ENCODE assay signal across 9 cellular contexts in the genomic region with DNA sequence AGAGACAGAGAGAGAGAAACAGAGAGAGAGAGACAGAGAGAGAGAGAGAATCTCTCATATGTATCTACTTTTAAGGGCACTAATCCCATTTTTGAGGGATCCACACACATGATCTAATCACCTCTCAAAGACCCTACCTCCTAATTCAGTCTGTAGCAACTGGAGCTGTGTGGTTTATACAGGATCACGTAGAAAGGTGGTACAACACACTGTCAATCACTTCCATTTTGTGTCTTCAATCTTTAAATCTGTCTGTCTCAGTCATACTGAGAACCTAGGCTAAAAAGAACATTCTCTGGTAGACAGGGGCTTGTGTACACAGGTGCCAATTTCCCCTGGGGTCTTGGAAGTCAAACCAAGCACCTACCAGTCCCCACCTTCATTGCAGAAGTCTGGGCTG.
"Had no signal": no experiment of that assay in that cellular context is flagged by ENCODE, and none has a peak within 500 bp of the region (broad histone marks: within the 10 kb centered on the region; RNA-seq: fewer than 3 reads in every experiment).

No MANE protein-coding gene starts in this region.

- H3K9me3 Mint-ChIP-seq: GM23338, H9, HFFc6 had no signal

- FAIRE-seq: H1, H54, HepG2 had no signal

- H3K27ac ChIP-seq: HL-60 had no signal

- H3K27ac Mint-ChIP-seq: GM23338, HFFc6, IgD-negative memory B cell had no signal

- DNase-seq: H9, HCEC 1CT, HFFc6 had no signal

- H3K4me2 ChIP-seq: GM23338 had no signal

- H2AFZ ChIP-seq: GM23338 had no signal

- H3K4me1 Mint-ChIP-seq: IgD-negative memory B cell had no signal

- H3K4me3 Mint-ChIP-seq: GM23338, H9, HFFc6, IgD-negative memory B cell had no signal

- H3K27me3 Mint-ChIP-seq: IgD-negative memory B cell had no signal

- H3K4me3 ChIP-seq: GM23338 had no signal

- ATAC-seq: GM23338, HepG2 had no signal
